21 cellular contexts compared by ENCODE assay signal in the genomic region with DNA sequence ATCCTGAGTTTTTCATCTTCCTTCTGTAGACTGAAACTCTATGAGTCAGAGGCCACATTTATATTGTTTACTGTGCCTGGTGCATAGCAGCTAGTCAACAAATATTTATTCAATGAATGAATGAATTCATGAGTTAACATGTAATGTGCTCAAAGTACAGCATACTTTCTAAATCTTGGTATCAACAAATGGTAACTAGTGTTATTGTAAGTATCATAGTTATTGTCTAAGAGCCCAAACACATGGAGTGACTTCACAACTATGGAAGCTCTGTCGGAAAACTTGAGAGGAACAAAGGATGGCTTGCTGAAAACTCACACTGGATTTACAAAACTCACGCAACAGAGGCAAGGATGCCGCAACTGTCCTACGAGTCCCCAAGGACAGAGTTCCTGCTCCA. TPM values are rescaled to one million over a fixed set of nuclear protein-coding genes. Genes with fewer than 3 reads are reported as not detected.
A peak's percentile ranks its signal among the peaks of the same experiment; 100 is the strongest.
DNase-seq lines count a peak whose midpoint lies in the region; ATAC-seq, FAIRE-seq and TF ChIP-seq lines count a peak whose summit lies in the region.
"Had no signal": no experiment of that assay in that cellular context is flagged by ENCODE, and none has a peak within 500 bp of the region (broad histone marks: within the 10 kb centered on the region; RNA-seq: fewer than 3 reads in every experiment).

No MANE protein-coding gene starts in this region.

- WGBS in right cardiac atrium = 79% methylated on average over 4 of the region's 4 CpGs

- no peaks in the 10 kb centered on the region for H3K4me1 Mint-ChIP-seq in activated CD8-positive, alpha-beta T cell treated with anti-CD3 and anti-CD28 coated beads for 36 hours (ENCODE audit: low read depth)
- H3K4me1 Mint-ChIP-seq in chondrocyte (ENCODE audit: low read depth) = peaks cover 11% of the 10 kb centered on the region
- H3K4me1 Mint-ChIP-seq: activated T-helper 17 cell treated with anti-CD3 and anti-CD28 coated beads, Interleukin-2, amount 50 U/mL, for 72 hours; CD8-positive, alpha-beta memory T cell had no signal

- POLR2A ChIA-PET in activated CD8-positive, alpha-beta T cell treated with anti-CD3 and anti-CD28 coated beads for 36 hours (lab: Charles Lee) = interaction anchor here (0.6 kb wide), 1 partner anchor 565 kb away, joined by 3 read pairs; no protein-coding TSS in a partner anchor

- H3K27me3 Mint-ChIP-seq in activated CD8-positive, alpha-beta T cell treated with anti-CD3 and anti-CD28 coated beads for 36 hours = peaks cover 4% of the 10 kb centered on the region
- no peaks in the 10 kb centered on the region for H3K27me3 Mint-ChIP-seq in chondrocyte (ENCODE audit: low read depth)

- H3K9me3 ChIP-seq in left ventricle myocardium inferior (replicated peaks) = no peaks in the 10 kb centered on the region
- no peaks in the 10 kb centered on the region for H3K9me3 ChIP-seq in right cardiac atrium (ENCODE audit: control insufficient read depth, low read length)
- H3K9me3 ChIP-seq: adrenal gland, right lobe of liver, thoracic aorta had no signal

- CTCF ChIA-PET in activated CD8-positive, alpha-beta T cell treated with anti-CD3 and anti-CD28 coated beads for 36 hours (lab: Charles Lee) = interaction anchor here (0.9 kb wide), 1 partner anchor 13 kb away, joined by 3 read pairs; no protein-coding TSS in a partner anchor

- ATAC-seq in right cardiac atrium = no peak
- no peak for ATAC-seq in activated CD8-positive, alpha-beta T cell treated with anti-CD3 and anti-CD28 coated beads for 36 hours
- ATAC-seq: activated T-helper 17 cell treated with anti-CD3 and anti-CD28 coated beads, Interleukin-2, amount 50 U/mL, for 72 hours had no signal

- H3K4me1 ChIP-seq in left ventricle myocardium inferior (peaks cover 64% of the 10 kb centered on the region), right cardiac atrium (ENCODE audit: control insufficient read depth, insufficient read depth, low read length) (peaks cover 9% of the 10 kb centered on the region)
- H3K4me1 ChIP-seq: right lobe of liver had no signal

- H3K4me3 Mint-ChIP-seq in activated CD8-positive, alpha-beta T cell treated with anti-CD3 and anti-CD28 coated beads for 36 hours = no peak overlapping the region
- no peak overlapping the region for H3K4me3 Mint-ChIP-seq in chondrocyte (ENCODE audit: unreplicated experiment)
- H3K4me3 Mint-ChIP-seq: activated T-helper 17 cell treated with anti-CD3 and anti-CD28 coated beads, Interleukin-2, amount 50 U/mL, for 72 hours; CD8-positive, alpha-beta memory T cell; nephron progenitor cell had no signal

- no peak for FAIRE-seq in RCC 7860 (lab: Jason Lieb, UNC)
- FAIRE-seq: colon had no signal

- H3K36me3 ChIP-seq in left ventricle myocardium inferior = peaks cover 15% of the 10 kb centered on the region
- H3K36me3 ChIP-seq: adrenal gland, right lobe of liver, thoracic aorta had no signal

- H3K27ac Mint-ChIP-seq in activated CD8-positive, alpha-beta T cell treated with anti-CD3 and anti-CD28 coated beads for 36 hours = no peak overlapping the region
- H3K27ac Mint-ChIP-seq in chondrocyte (ENCODE audit: unreplicated experiment) = no peak overlapping the region
- H3K27ac Mint-ChIP-seq: activated T-helper 17 cell treated with anti-CD3 and anti-CD28 coated beads, Interleukin-2, amount 50 U/mL, for 72 hours had no signal

- DNase-seq in left ventricle myocardium inferior (no peak), right cardiac atrium (no peak), dedifferentiated amniotic fluid mesenchymal stem cell (ENCODE audit: extremely low spot score) (peak; percentile 61), kidney tubule cell (ENCODE audit: low spot score) (peak; percentile 61), DMS114 treated with DMSO at 0.1 percent for 48 hours (lab: John Stamatoyannopoulos, UW; ENCODE audit: unreplicated experiment) (no peak), chondrocyte (ENCODE audit: low spot score) (no peak), RCC 7860 (ENCODE audit: low spot score) (no peak)
- DNase-seq in activated CD8-positive, alpha-beta T cell treated with anti-CD3 and anti-CD28 coated beads for 36 hours = no peak
- DNase-seq: activated CD8-positive, alpha-beta memory T cell treated with anti-CD3 and anti-CD28 coated beads for 24 hours; adrenal gland; CD8-positive, alpha-beta memory T cell; MV-4-11; NCI-H2081; NCI-H524 treated with DMSO at 0.1 percent for 48 hours; nephron progenitor cell; right lobe of liver; SW 1271; WERI-Rb-1 had no signal

- H3K4me3 ChIP-seq in left ventricle myocardium inferior (no peak overlapping the region), right cardiac atrium (ENCODE audit: low read length) (no peak overlapping the region)
- H3K4me3 ChIP-seq: adrenal gland, right lobe of liver, thoracic aorta had no signal

- H3K27ac ChIP-seq in left ventricle myocardium inferior (replicated peaks) (peak overlapping the region; percentile 78), right cardiac atrium (ENCODE audit: low read length) (no peak overlapping the region)
- H3K27ac ChIP-seq: adrenal gland, thoracic aorta, WERI-Rb-1 had no signal

- intact Hi-C loops in left ventricle myocardium inferior (cut with micrococcal nuclease) = no loop called here
- intact Hi-C loops in right cardiac atrium (cut with DNase I) = no loop called here
- intact Hi-C loops in activated CD8-positive, alpha-beta T cell treated with anti-CD3 and anti-CD28 coated beads for 36 hours (cut with micrococcal nuclease) = no loop called here

- H3K36me3 Mint-ChIP-seq in activated CD8-positive, alpha-beta T cell treated with anti-CD3 and anti-CD28 coated beads for 36 hours (ENCODE audit: low read depth) = no peaks in the 10 kb centered on the region
- peaks cover 7% of the 10 kb centered on the region for H3K36me3 Mint-ChIP-seq in chondrocyte (ENCODE audit: low read depth)
- H3K36me3 Mint-ChIP-seq: CD8-positive, alpha-beta memory T cell had no signal

- no peaks in the 10 kb centered on the region for H3K9me3 Mint-ChIP-seq in activated CD8-positive, alpha-beta T cell treated with anti-CD3 and anti-CD28 coated beads for 36 hours
- no peaks in the 10 kb centered on the region for H3K9me3 Mint-ChIP-seq in chondrocyte (ENCODE audit: low read depth)
- H3K9me3 Mint-ChIP-seq: activated T-helper 17 cell treated with anti-CD3 and anti-CD28 coated beads, Interleukin-2, amount 50 U/mL, for 72 hours; CD8-positive, alpha-beta memory T cell; nephron progenitor cell had no signal

- TF ChIP-seq CTCF in left ventricle myocardium inferior (IDR thresholded peaks at IDR 0.05; ENCODE audit: borderline replicate concordance) (no peak), chondrocyte (IDR thresholded peaks at IDR 0.05) (no peak)
- TF ChIP-seq CTCF in activated CD8-positive, alpha-beta T cell treated with anti-CD3 and anti-CD28 coated beads for 36 hours (IDR thresholded peaks at IDR 0.05) = no peak

- H3K27me3 ChIP-seq in left ventricle myocardium inferior (ENCODE audit: low read depth) = no peaks in the 10 kb centered on the region
- H3K27me3 ChIP-seq in right cardiac atrium (ENCODE audit: control insufficient read depth, insufficient read depth) = no peaks in the 10 kb centered on the region
- H3K27me3 ChIP-seq: adrenal gland, right lobe of liver had no signal

RNA-seq across cellular contexts. Expression of gene DENND2A, which starts 35.9 kb away (rescaled TPM):
- total RNA-seq in left ventricle myocardium inferior (10.8 TPM), right cardiac atrium (10 to 100 TPM; 10.7 to 16.6 (median 12.3) TPM), chondrocyte (6.5 to 16.3 TPM (median 16.0 TPM) in 3 replicates)
- polyA plus RNA-seq in right cardiac atrium = 8.7 TPM
- total RNA-seq in activated CD8-positive, alpha-beta T cell treated with anti-CD3 and anti-CD28 coated beads for 36 hours = not detected
- total RNA-seq: activated T-helper 17 cell treated with anti-CD3 and anti-CD28 coated beads, Interleukin-2, amount 50 U/mL, for 72 hours; CD8-positive, alpha-beta memory T cell had no signal
- polyA plus RNA-seq: CD8-positive, alpha-beta memory T cell had no signal

Comparison
In these comparisons a context has a peak if more than half of its experiments do, and no peak if none do; other contexts are left out.
1. DNase-seq: peak in dedifferentiated amniotic fluid mesenchymal stem cell (single experiment) and kidney tubule cell (single experiment); none in left ventricle myocardium inferior (single experiment), right cardiac atrium (0 of 3), DMS114 treated with DMSO at 0.1 percent for 48 hours (single experiment), activated CD8-positive, alpha-beta T cell treated with anti-CD3 and anti-CD28 coated beads for 36 hours (single experiment), chondrocyte (single experiment) and RCC 7860 (single experiment).